ENCODE assay signal across 9 cellular contexts in genomic region chr1:204685236-204686006, GRCh38. TPM values are rescaled to one million over a fixed set of nuclear protein-coding genes. Genes with fewer than 3 reads are reported as not detected.
DNase-seq lines count a peak whose midpoint lies in the region; ATAC-seq and TF ChIP-seq lines count a peak whose summit lies in the region.
"Had no signal": no experiment of that assay in that cellular context is flagged by ENCODE, and none has a peak within 500 bp of the region (broad histone marks: within the 10 kb centered on the region; RNA-seq: fewer than 3 reads in every experiment).

Gene LRRN2, minus strand, starts transcription at chr1:204685738. Its CDS starts 65,746 bp downstream, at chr1:204619992.

- H3K4me3 ChIP-seq in esophagus muscularis mucosa, result peak within 1 kb of the TSS; percentile 63 to 80 (median 73)

- no peak for TF ChIP-seq EP300 in esophagus muscularis mucosa (IDR thresholded peaks at IDR 0.05)

- ATAC-seq in HG03378 (IDR thresholded peaks at IDR 0.05; ENCODE audit: unreplicated experiment), result no peak
- no peak for ATAC-seq in GM21423 (IDR thresholded peaks at IDR 0.05; ENCODE audit: unreplicated experiment)
- ATAC-seq in GM21737 (IDR thresholded peaks at IDR 0.05; ENCODE audit: unreplicated experiment), result no peak

- H3K9me3 ChIP-seq in ES-I3 (ENCODE audit: control insufficient read depth, insufficient read depth, low read length), result no peaks in the 10 kb centered on the region
- no peaks in the 10 kb centered on the region for H3K9me3 ChIP-seq in esophagus muscularis mucosa

- peaks cover 8% of the 10 kb centered on the region for H3K4me1 ChIP-seq in ES-I3 (ENCODE audit: insufficient read depth, low read length)
- H3K4me1 ChIP-seq in esophagus muscularis mucosa, result peaks cover 16 to 36% (median 32%) of the 10 kb centered on the region in 4 donors

- no peak for TF ChIP-seq POLR2A in esophagus muscularis mucosa (IDR thresholded peaks at IDR 0.05; ENCODE audit: low read depth)

- H3K27ac ChIP-seq in esophagus muscularis mucosa (replicated peaks in 1 of 4), result peak within 1 kb of the TSS; percentile 63 to 74 (median 66)
- H3K27ac ChIP-seq: HL-60 had no signal

- H3K36me3 ChIP-seq in ES-I3 (ENCODE audit: insufficient read depth, low read length) (no peaks in the 10 kb centered on the region), esophagus muscularis mucosa (no peaks in the 10 kb centered on the region)

- TF ChIP-seq CTCF in esophagus muscularis mucosa (IDR thresholded peaks at IDR 0.05), result no peak

- WGBS in esophagus muscularis mucosa, result 3% methylated on average over 12 of the region's 84 CpGs

- H3K27me3 ChIP-seq in esophagus muscularis mucosa, result peaks cover 0 to 5% (median 0%) of the 10 kb centered on the region in 4 donors

- intact Hi-C loops in esophagus muscularis mucosa (cut with DNase I), result no loop called here

- DNase-seq in NCI-H82 (lab: John Stamatoyannopoulos, UW), result peak; percentile 79
- no peak for DNase-seq in esophagus muscularis mucosa (ENCODE audit: extremely low spot score)
- DNase-seq in occipital lobe (lab: John Stamatoyannopoulos, UW), result no peak
- DNase-seq in UCSD-AML1 (lab: John Stamatoyannopoulos, UW; ENCODE audit: unreplicated experiment), result no peak

- H3K9ac ChIP-seq in ES-I3 (ENCODE audit: low read depth, low read length), result peak within 1 kb of the TSS; percentile 84

RNA-seq across cellular contexts. Expression of gene LRRN2, which starts in this region (rescaled TPM):
- 10 to 100 TPM in 1 of 4 donors, 1 to 10 TPM in 3; 3.6 to 15.2 (median 5.0) TPM for total RNA-seq in esophagus muscularis mucosa
- total RNA-seq in occipital lobe, result 12.8 TPM
